ENCODE assay signal across 21 cellular contexts in the genomic region with DNA sequence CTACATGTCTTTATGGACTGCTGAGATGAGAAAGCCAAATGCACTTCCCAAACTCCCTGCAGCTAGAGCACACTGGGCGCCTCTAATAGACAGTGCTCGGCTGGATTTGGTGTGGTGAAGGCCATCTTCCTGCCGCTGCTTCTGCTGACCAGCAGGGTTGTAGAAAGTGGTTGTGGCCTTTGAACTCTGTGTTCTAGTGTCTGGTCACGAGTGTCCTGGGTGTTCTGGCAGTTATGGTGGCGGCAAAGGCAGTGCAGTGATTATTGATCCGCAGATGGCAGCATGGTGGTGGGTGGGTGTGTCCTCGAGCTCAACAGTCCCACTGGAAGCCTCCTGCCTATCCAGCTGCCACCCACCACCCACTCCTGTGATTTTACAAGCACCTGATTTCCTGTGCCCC. TPM values are rescaled to one million over a fixed set of nuclear protein-coding genes. Genes with fewer than 3 reads are reported as not detected.
DNase-seq lines count a peak whose midpoint lies in the region; ATAC-seq, FAIRE-seq and TF ChIP-seq lines count a peak whose summit lies in the region.
"Had no signal": no experiment of that assay in that cellular context is flagged by ENCODE, and none has a peak within 500 bp of the region (broad histone marks: within the 10 kb centered on the region; RNA-seq: fewer than 3 reads in every experiment).

No MANE protein-coding gene starts in this region.

- peak overlapping the region; percentile 89; the same call in 1 of the 2 replicates for H2AK5ac ChIP-seq in H1 (ENCODE audit: low read depth, low read length)

- CTCF ChIA-PET in HEK293 (lab: Yijun Ruan, JAX) (interaction anchor here (0.6 to 5.8 kb wide), 12 partner anchors 12 to 161 kb away, joined by 3 to 91 read pairs (median 4); no protein-coding TSS in a partner anchor), H1 (lab: Charles Lee; ENCODE audit: partially characterized antibody) (interaction anchor here (0.6 to 12.6 kb wide), 20 partner anchors 8 to 858 kb away, joined by 3 to 338 read pairs (median 6); no protein-coding TSS in a partner anchor)

- H4K20me1 ChIP-seq in H1 (replicated peaks in 1 of 2; ENCODE audit: control insufficient read depth in 1 of 2, insufficient read depth in 2 of 2, low read length in 2 of 2): no peaks in the 10 kb centered on the region
- H4K20me1 ChIP-seq in neural progenitor cell (ENCODE audit: low read depth): no peaks in the 10 kb centered on the region

- no peak overlapping the region for H3K14ac ChIP-seq in H1 (ENCODE audit: insufficient read length)

- no peak for ATAC-seq in foreskin keratinocyte
- ATAC-seq in HG02571 (IDR thresholded peaks at IDR 0.05; ENCODE audit: unreplicated experiment): no peak
- ATAC-seq: K562, SK-N-SH treated with all-trans-retinoic acid at 6 μM for 48 hours had no signal

- no peak overlapping the region for H2AFZ ChIP-seq in H1 (ENCODE audit: low read length)
- no peak overlapping the region for H2AFZ ChIP-seq in neural progenitor cell (replicated peaks)

- peak overlapping the region; percentile 14 for H4K91ac ChIP-seq in H1 (replicated peaks; ENCODE audit: insufficient read length, low read length)

- no peaks in the 10 kb centered on the region for H3K79me2 ChIP-seq in H1 (ENCODE audit: control insufficient read depth in 1 of 2, insufficient read depth in 2 of 2, low read length in 2 of 2)
- no peaks in the 10 kb centered on the region for H3K79me2 ChIP-seq in neural progenitor cell (ENCODE audit: low read depth)

- no peaks in the 10 kb centered on the region for H3K27me3 ChIP-seq in H1 (replicated peaks in 1 of 4; ENCODE audit: control insufficient read depth in 3 of 4, extremely low read depth in 1 of 4, insufficient read depth in 3 of 4, low read length in 3 of 4)
- no peaks in the 10 kb centered on the region for H3K27me3 ChIP-seq in neural progenitor cell
- H3K27me3 ChIP-seq in foreskin keratinocyte: no peaks in the 10 kb centered on the region

- 89% methylated on average over 7 of the region's 7 CpGs; no CpG with 5 or more reads in 1 of the 2 experiments for WGBS in H1 (ENCODE audit: extremely low coverage in 1 of 2, insufficient coverage in 1 of 2, insufficient read length in 1 of 2, insufficient replicate concordance in 2 of 2, low coverage in 1 of 2, low lambda C conversion rate in 2 of 2, missing lambda C conversion rate in 1 of 2), 2 experiments

- H3K56ac ChIP-seq in H1 (replicated peaks; ENCODE audit: insufficient read length, low read depth, low read length): no peak overlapping the region

- H3K9me3 ChIP-seq in HEK293 (ENCODE audit: control insufficient read depth, insufficient read depth, low read depth, low read length) (no peaks in the 10 kb centered on the region), H1 (ENCODE audit: insufficient read depth in 2 of 2, low read depth in 1 of 2, low read length in 1 of 2) (no peaks in the 10 kb centered on the region), neural progenitor cell (ENCODE audit: low read depth) (no peaks in the 10 kb centered on the region)

- no peak overlapping the region for H4K8ac ChIP-seq in H1 (ENCODE audit: extremely low read depth, insufficient read depth, low read length)

- no peak for TF ChIP-seq POLR2A in H1 (IDR thresholded peaks at IDR 0.05; ENCODE audit: control extremely low read depth in 1 of 2, low read depth in 2 of 2, low read length in 2 of 2)

- no peak overlapping the region for H3K9ac ChIP-seq in H1 (replicated peaks in 1 of 4; ENCODE audit: extremely low read depth in 1 of 4, low read depth in 3 of 4, low read length in 3 of 4)
- H3K9ac ChIP-seq in neural progenitor cell: no peak overlapping the region

- 0 out of 2 replicates have a peak, but pooled peaks cover 2% of the 10 kb centered on the region for H3K23me2 ChIP-seq in H1 (ENCODE audit: low read depth, low read length)

- H3K27me3 Mint-ChIP-seq in neural progenitor cell (ENCODE audit: insufficient read depth, low read depth): peaks cover 12% of the 10 kb centered on the region

- H2BK20ac ChIP-seq in H1 (ENCODE audit: low read length): peak overlapping the region; percentile 97

- peak overlapping the region; percentile 46 for H2BK5ac ChIP-seq in H1 (ENCODE audit: low read depth, low read length)

- no peak overlapping the region for H3K27ac Mint-ChIP-seq in neural progenitor cell
- H3K27ac Mint-ChIP-seq: CD8-positive, alpha-beta memory T cell had no signal

- no peak for TF ChIP-seq EP300 in H1 (IDR thresholded peaks at IDR 0.05; ENCODE audit: borderline replicate concordance in 1 of 2, low read depth in 2 of 2, low read length in 2 of 2)

- H2BK15ac ChIP-seq in H1 (ENCODE audit: low read length): peak overlapping the region; percentile 24; the same call in 1 of the 2 replicates

- DNase-seq in H1 (ENCODE audit: low read depth in 1 of 2, low spot score in 2 of 2) (no peak), neural progenitor cell (ENCODE audit: low spot score) (no peak), foreskin keratinocyte (no peak), SIG-M5 (lab: John Stamatoyannopoulos, UW) (no peak)
- DNase-seq in activated effector memory CD4-positive, alpha-beta T cell treated with Interleukin-2 at 50 U/mL for 16 hours: no peak
- DNase-seq: CD8-positive, alpha-beta memory T cell; DMS79 treated with DMSO at 0.1 percent for 48 hours; NCI-H1417 treated with DMSO at 0.1 percent for 48 hours; NCI-H2029; NCI-H2171 treated with DMSO at 0.1 percent for 48 hours; Right ventricle myocardium superior; T-helper 1 cell had no signal

- peaks cover 17% of the 10 kb centered on the region for H3F3A ChIP-seq in neural progenitor cell (ENCODE audit: low read depth)

- TF ChIP-seq CTCF in C4-2B (conservative IDR thresholded peaks at IDR 0.05): no peak
- TF ChIP-seq CTCF in HEK293 (tag by site-specific recombination; IDR thresholded peaks at IDR 0.05): no peak
- no peak for TF ChIP-seq CTCF in H1 (IDR thresholded peaks at IDR 0.05; ENCODE audit: control extremely low read depth in 1 of 3, insufficient read depth in 1 of 3, low read depth in 1 of 3, low read length in 3 of 3)
- TF ChIP-seq CTCF in neural progenitor cell (IDR thresholded peaks at IDR 0.05): no peak
- TF ChIP-seq CTCF in foreskin keratinocyte (conservative IDR thresholded peaks at IDR 0.05): no peak

- TF ChIP-seq RAD21 in H1 (IDR thresholded peaks at IDR 0.05 in 1 of 2, conservative IDR thresholded peaks at IDR 0.05 in 1 of 2; ENCODE audit: low read depth in 2 of 2, low read length in 2 of 2): no peak

- no peak overlapping the region for H3K23ac ChIP-seq in H1 (ENCODE audit: insufficient read length)

- H3K18ac ChIP-seq in H1 (ENCODE audit: extremely low read depth, low read length): 0 out of 2 replicates have a peak overlapping the region, but pooled peaks have one; percentile 36

- H3K36me3 ChIP-seq in HEK293 (ENCODE audit: control insufficient read depth in 2 of 2, insufficient read depth in 1 of 2, low read length in 2 of 2) (no peaks in the 10 kb centered on the region), H1 (ENCODE audit: control insufficient read depth in 2 of 4, insufficient read depth in 4 of 4, low read length in 3 of 4) (no peaks in the 10 kb centered on the region), neural progenitor cell (no peaks in the 10 kb centered on the region)

- H3K9me3 Mint-ChIP-seq in neural progenitor cell: no peaks in the 10 kb centered on the region
- H3K9me3 Mint-ChIP-seq: CD8-positive, alpha-beta memory T cell had no signal

- no peak overlapping the region for H2BK120ac ChIP-seq in H1 (replicated peaks; ENCODE audit: low read depth, low read length)

- no peak overlapping the region for H4K5ac ChIP-seq in H1 (ENCODE audit: insufficient read length, low read depth, low read length)

- H3K36me3 Mint-ChIP-seq in neural progenitor cell: no peaks in the 10 kb centered on the region
- H3K36me3 Mint-ChIP-seq: CD8-positive, alpha-beta memory T cell had no signal

- POLR2A ChIA-PET in HEK293 (lab: Yijun Ruan, JAX): interaction anchor here (1.0 kb wide), 1 partner anchor 79 kb away, joined by 3 read pairs; no protein-coding TSS in a partner anchor
- POLR2A ChIA-PET in H1 (lab: Charles Lee; ENCODE audit: partially characterized antibody): interaction anchor here (1.9 to 2.0 kb wide), 2 partner anchors 86 to 96 kb away, joined by 4 to 5 read pairs; no protein-coding TSS in a partner anchor

- H3K4me3 Mint-ChIP-seq in neural progenitor cell: peak overlapping the region; percentile 59
- H3K4me3 Mint-ChIP-seq: CD8-positive, alpha-beta memory T cell had no signal

- H2BK12ac ChIP-seq in H1 (ENCODE audit: low read depth, low read length): peak overlapping the region; percentile 78; the same call in 1 of the 2 replicates

- H3K27ac ChIP-seq in C4-2B (peak overlapping the region; percentile 99), HEK293 (ENCODE audit: extremely low read depth, low read depth, low read length) (no peak overlapping the region), H1 (ENCODE audit: low read depth, low read length) (no peak overlapping the region), neural progenitor cell (no peak overlapping the region), foreskin keratinocyte (no peak overlapping the region)

- H3K4me2 ChIP-seq in H1 (ENCODE audit: insufficient read depth in 1 of 2, low read depth in 2 of 2, low read length in 2 of 2) (no peak overlapping the region), neural progenitor cell (no peak overlapping the region)

- no peak overlapping the region for H3K4ac ChIP-seq in H1 (replicated peaks; ENCODE audit: insufficient read length, low read depth, low read length)

- H3K4me1 Mint-ChIP-seq in neural progenitor cell: peaks cover 48% of the 10 kb centered on the region

- FAIRE-seq in H1 (lab: Jason Lieb, UNC): no peak
- FAIRE-seq: GM12891, H54, K562, RCC 7860 had no signal

- no peak overlapping the region for H3K4me3 ChIP-seq in HEK293 (ENCODE audit: low read depth, low read length)
- H3K4me3 ChIP-seq in H1 (ENCODE audit: extremely low read depth in 1 of 4, insufficient read depth in 2 of 4, low read depth in 3 of 4, low read length in 4 of 4): no peak overlapping the region
- H3K4me3 ChIP-seq in neural progenitor cell: no peak overlapping the region
- H3K4me3 ChIP-seq: K562 had no signal

- H3K79me1 ChIP-seq in H1 (ENCODE audit: low read depth, low read length): no peaks in the 10 kb centered on the region

- peaks cover 6% of the 10 kb centered on the region; the same call in 1 of the 2 replicates for H3K4me1 ChIP-seq in HEK293 (ENCODE audit: control insufficient read depth, insufficient read depth, low read length)
- peaks cover 32 to 53% (median 35%) of the 10 kb centered on the region in 4 experiments for H3K4me1 ChIP-seq in H1 (replicated peaks in 1 of 4; ENCODE audit: control insufficient read depth in 3 of 4, insufficient read depth in 4 of 4, low read length in 3 of 4)
- H3K4me1 ChIP-seq in neural progenitor cell: peaks cover 34% of the 10 kb centered on the region
- peaks cover 5% of the 10 kb centered on the region for H3K4me1 ChIP-seq in foreskin keratinocyte

RNA-seq across cellular contexts. Expression of a gene that starts 43.4 kb away (rescaled TPM):
- 0.28 and 0.31 TPM in 2 replicates for total RNA-seq in H1 (2021; fragmentation: NEBNext Ultra II Directional; extraction: Animal tissue kit (Norgen Biotek cat#: 25700))
- polyA plus RNA-seq in H1 (2011; rRNA removed): 0.91 and 0.98 TPM in 2 replicates
- polyA plus RNA-seq in H1 (2011; cell fraction: cytosol; rRNA removed): 0.66 TPM
- polyA plus RNA-seq in H1 (2011; cell fraction: nucleus; rRNA removed): 0.74 TPM
- polyA plus RNA-seq in H1 (2012, experiment 1 of 2): 0.20 to 0.56 TPM (median 0.46 TPM) in 3 of 4 replicates, not detected in the other
- 0.42 TPM for polyA plus RNA-seq in H1 (2012, experiment 2 of 2)
- polyA plus RNA-seq in H1 (2013, experiment 1 of 2): 0.08 TPM
- polyA plus RNA-seq in H1 (2013, experiment 2 of 2): 0.07 TPM
- 0.54 TPM in 1 of 2 replicates, not detected in the other for polyA minus RNA-seq in H1 (2011; rRNA and poly(A)+ RNA removed)
- not detected for polyA minus RNA-seq in H1 (2011; cell fraction: cytosol; rRNA and poly(A)+ RNA removed)
- 0.70 TPM for polyA minus RNA-seq in H1 (2011; cell fraction: nucleus; rRNA and poly(A)+ RNA removed)
- total RNA-seq in neural progenitor cell (ENCODE audit: low replicate concordance): not detected in 2 replicates
- not detected in 2 replicates for total RNA-seq in foreskin keratinocyte
- polyA plus RNA-seq in foreskin keratinocyte: not detected in 2 replicates
- total RNA-seq: CD8-positive, alpha-beta memory T cell; G401; K562 had no signal
- polyA plus RNA-seq: CD8-positive, alpha-beta memory T cell; K562 had no signal

RNA-seq across cellular contexts. Expression of a gene that starts 53.1 kb away (rescaled TPM):
- 48.9 and 49.8 TPM in 2 replicates for total RNA-seq in H1 (2021; fragmentation: NEBNext Ultra II Directional; extraction: Animal tissue kit (Norgen Biotek cat#: 25700))
- polyA plus RNA-seq in H1 (2011; rRNA removed) (55.9 and 64.9 TPM in 2 replicates), foreskin keratinocyte (77.8 and 83.1 TPM in 2 replicates)
- polyA plus RNA-seq in H1 (2011; cell fraction: cytosol; rRNA removed): 105 TPM
- 55.5 TPM for polyA plus RNA-seq in H1 (2011; cell fraction: nucleus; rRNA removed)
- polyA plus RNA-seq in H1 (2012, experiment 1 of 2): 46.4 to 65.2 TPM (median 63.9 TPM) in 4 replicates
- polyA plus RNA-seq in H1 (2012, experiment 2 of 2): 60.3 TPM
- polyA plus RNA-seq in H1 (2013, experiment 1 of 2): 25.2 TPM
- 27.1 TPM for polyA plus RNA-seq in H1 (2013, experiment 2 of 2)
- 44.4 and 61.4 TPM in 2 replicates for polyA minus RNA-seq in H1 (2011; rRNA and poly(A)+ RNA removed)
- polyA minus RNA-seq in H1 (2011; cell fraction: cytosol; rRNA and poly(A)+ RNA removed): 20.8 TPM
- 15.7 TPM for polyA minus RNA-seq in H1 (2011; cell fraction: nucleus; rRNA and poly(A)+ RNA removed)
- total RNA-seq in neural progenitor cell (ENCODE audit: low replicate concordance) (19.8 and 33.7 TPM in 2 replicates), foreskin keratinocyte (62.5 and 66.1 TPM in 2 replicates)
